In genomic region chr18:2978626-2979025, GRCh38 we compare ENCODE assay signal across 8 cellular contexts. TPM values are rescaled to one million over a fixed set of nuclear protein-coding genes. Genes with fewer than 3 reads are reported as not detected.
DNase-seq lines count a peak whose midpoint lies in the region; ATAC-seq and TF ChIP-seq lines count a peak whose summit lies in the region.

No MANE protein-coding gene starts in this region.

- H3K4me3 ChIP-seq in AG04449 (ENCODE audit: low read depth, low read length), result peak overlapping the region; percentile 12
- no peak overlapping the region for H3K4me3 ChIP-seq in heart right ventricle
- no peak overlapping the region for H3K4me3 ChIP-seq in stomach

- POLR2A ChIA-PET in AG04449 (lab: Yijun Ruan, JAX), result interaction anchor here (0.7 kb wide), 1 partner anchor 17 kb away, joined by 3 read pairs; no protein-coding TSS in a partner anchor
- POLR2A ChIA-PET in activated CD4-positive, alpha-beta memory T cell treated with anti-CD3 and anti-CD28 coated beads for 36 hours (lab: Charles Lee), result interaction anchor here (1.0 to 5.6 kb wide), 3 partner anchors 9 to 19 kb away, joined by 3 to 111 read pairs (median 74); no protein-coding TSS in a partner anchor

- peaks cover 4 to 79% (median 60%) of the 10 kb centered on the region in 9 donors for H3K4me1 ChIP-seq in heart right ventricle
- H3K4me1 ChIP-seq in stomach, result peaks cover 57 to 98% (median 88%) of the 10 kb centered on the region in 4 donors

- H3K27me3 Mint-ChIP-seq in activated CD4-positive, alpha-beta memory T cell treated with anti-CD3 and anti-CD28 coated beads for 36 hours, result no peaks in the 10 kb centered on the region

- H3K36me3 ChIP-seq in heart right ventricle (no peaks in the 10 kb centered on the region), stomach (no peaks in the 10 kb centered on the region)

- no peaks in the 10 kb centered on the region for H3K9me3 ChIP-seq in heart right ventricle
- H3K9me3 ChIP-seq in stomach, result no peaks in the 10 kb centered on the region

- peak overlapping the region; percentile 93 for H3K27ac Mint-ChIP-seq in activated CD4-positive, alpha-beta memory T cell treated with anti-CD3 and anti-CD28 coated beads for 36 hours

- peaks cover 85% of the 10 kb centered on the region for H3K4me1 Mint-ChIP-seq in activated CD4-positive, alpha-beta memory T cell treated with anti-CD3 and anti-CD28 coated beads for 36 hours (ENCODE audit: low read depth)

- 39 to 47% methylated on average over 3 of the region's 3 CpGs for WGBS in heart right ventricle, 2 donors
- WGBS in stomach, 5 donors, result 50 to 74% (median 54%) methylated on average over 3 of the region's 3 CpGs

- no peak for TF ChIP-seq POLR2A in stomach (IDR thresholded peaks at IDR 0.05)

- peak overlapping the region; percentile 73 for H3K4me3 Mint-ChIP-seq in activated CD4-positive, alpha-beta memory T cell treated with anti-CD3 and anti-CD28 coated beads for 36 hours

- H3K36me3 Mint-ChIP-seq in activated CD4-positive, alpha-beta memory T cell treated with anti-CD3 and anti-CD28 coated beads for 36 hours, result peaks cover 58% of the 10 kb centered on the region

- no peak for TF ChIP-seq EP300 in stomach (IDR thresholded peaks at IDR 0.05)

- DNase-seq in AG04449 (ENCODE audit: low read depth, low spot score) (peak; percentile 71), heart right ventricle (no peak), stomach (no peak), GM19240 (ENCODE audit: insufficient read length, low spot score) (no peak), islet precursor cell (no peak), hypothalamus (lab: John Stamatoyannopoulos, UW) (no peak)
- peak; percentile 72 for DNase-seq in activated CD4-positive, alpha-beta memory T cell treated with anti-CD3 and anti-CD28 coated beads for 36 hours

- no peaks in the 10 kb centered on the region for H3K27me3 ChIP-seq in heart right ventricle
- H3K27me3 ChIP-seq in stomach, result no peaks in the 10 kb centered on the region

- CTCF ChIA-PET in AG04449 (lab: Yijun Ruan, JAX), result interaction anchor here (0.8 to 0.9 kb wide), 2 partner anchors 11 to 28 kb away, joined by 3 to 4 read pairs; no protein-coding TSS in a partner anchor
- CTCF ChIA-PET in activated CD4-positive, alpha-beta memory T cell treated with anti-CD3 and anti-CD28 coated beads for 36 hours (lab: Charles Lee), result interaction anchor here (1.0 to 3.2 kb wide), 7 partner anchors 9 to 269 kb away, joined by 3 to 27 read pairs (median 8); partner anchors contain the start of gene MYL12A

- intact Hi-C loops in activated CD4-positive, alpha-beta memory T cell treated with anti-CD3 and anti-CD28 coated beads for 36 hours (cut with micrococcal nuclease), result loop anchor here (1.0 kb wide), 1 partner anchor 9 kb away; no protein-coding TSS in a partner anchor
- intact Hi-C loops in heart right ventricle (cut with DNase I) (no loop called here), stomach (cut with DNase I; ENCODE audit: low total_unique reads) (no loop called here)

- H3K27ac ChIP-seq in heart right ventricle (peak overlapping the region in 8 of 10 donors; percentile 6 to 80 (median 40)), stomach (peak overlapping the region; percentile 56 to 92 (median 82))

- H3K9me3 Mint-ChIP-seq in activated CD4-positive, alpha-beta memory T cell treated with anti-CD3 and anti-CD28 coated beads for 36 hours, result no peaks in the 10 kb centered on the region

- ATAC-seq in GM21737 (IDR thresholded peaks at IDR 0.05; ENCODE audit: unreplicated experiment), result peak; percentile 31
- peak in 3 of 8 donors; percentile 21 to 36 (median 29) for ATAC-seq in heart right ventricle

- no peak for TF ChIP-seq CTCF in AG04449 (IDR thresholded peaks at IDR 0.05; ENCODE audit: insufficient read depth, low read length, missing control alignments)
- no peak for TF ChIP-seq CTCF in heart right ventricle (IDR thresholded peaks at IDR 0.05)
- no peak for TF ChIP-seq CTCF in stomach (IDR thresholded peaks at IDR 0.05)

RNA-seq across cellular contexts. Expression of gene LPIN2, which starts 34.3 kb away (rescaled TPM):
- 100 to 1,000 TPM; 102 to 107 TPM for total RNA-seq in activated CD4-positive, alpha-beta memory T cell treated with anti-CD3 and anti-CD28 coated beads for 36 hours
- total RNA-seq in heart right ventricle (10 to 100 TPM in 4 of 10 donors, 1 to 10 TPM in 6; 6.8 to 15.9 (median 8.2) TPM), stomach (10 to 100 TPM in 4 of 5 donors, 1 to 10 TPM in 1; 9.3 to 86.8 (median 13.4) TPM)
- polyA plus RNA-seq in heart right ventricle (1 to 10 TPM; 1.9 to 5.0 TPM), stomach (10 to 100 TPM in 2 of 3 donors, 1 to 10 TPM in 1; 4.0 to 42.8 (median 12.5) TPM)

Comparison
In these comparisons a context has a peak if more than half of its experiments do, and no peak if none do; other contexts are left out.
1. DNase-seq: peak in AG04449 (single experiment) and activated CD4-positive, alpha-beta memory T cell treated with anti-CD3 and anti-CD28 coated beads for 36 hours (single experiment); none in heart right ventricle (0 of 2), stomach (single experiment), GM19240 (single experiment), islet precursor cell (single experiment) and hypothalamus (0 of 51).